ENCODE assay signal across 25 cellular contexts in genomic region chr2:173580869-173581268, GRCh38.
"Had no signal": no experiment of that assay in that cellular context is flagged by ENCODE, and none has a peak within 500 bp of the region (broad histone marks: within the 10 kb centered on the region; RNA-seq: fewer than 3 reads in every experiment).

No MANE protein-coding gene starts in this region.

- H3K4me3 ChIP-seq: cardiac muscle cell, MG63 had no signal

- H3K9me3 Mint-ChIP-seq: activated CD8-positive, alpha-beta T cell treated with anti-CD3 and anti-CD28 coated beads for 36 hours; activated naive CD4-positive, alpha-beta T cell treated with anti-CD3 and anti-CD28 coated beads, Interleukin-2, amount 10 ng/mL, durations not matched to agents 7 days and 5 days; activated naive CD8-positive, alpha-beta T cell treated with anti-CD3 and anti-CD28 coated beads for 36 hours; activated T-helper 2 cell treated with anti-CD3 and anti-CD28 coated beads, Interferon-gamma antibody, Interleukin-2, Interleukin-4, amounts not matched to agents 10 μg/mL and 5 μg/mL and 100 μg/mL, durations not matched to agents 14 hours and 24 hours and 36 hours; T-helper 1 cell treated with Interleukin-12 subunit alpha and Interleukin-12 subunit beta and Interleukin-4 antibody, amounts not matched to agents 30 μg/mL and 1 μg/mL, for 36 hours had no signal

- DNase-seq: activated CD4-positive, alpha-beta T cell treated with anti-CD3 and anti-CD28 coated beads for 4 hours; activated CD8-positive, alpha-beta memory T cell treated with anti-CD3 and anti-CD28 coated beads, Interleukin-2, amount 50 U/mL, for 4 hours; activated CD8-positive, alpha-beta T cell treated with anti-CD3 and anti-CD28 coated beads for 36 hours; activated gamma-delta T cell treated with Interleukin-2 at 50 U/mL for 16 hours; activated naive CD4-positive, alpha-beta T cell treated with anti-CD3 and anti-CD28 coated beads, Interleukin-2, amount 10 ng/mL, durations not matched to agents 7 days and 5 days; activated naive CD8-positive, alpha-beta T cell treated with anti-CD3 and anti-CD28 coated beads for 36 hours; activated T-cell treated with anti-CD3 and anti-CD28 coated beads, Interleukin-2, amount 50 U/mL, for 72 hours; brain microvascular endothelial cell; MG63; MV-4-11; NCI-H1092 treated with DMSO at 0.1 percent for 48 hours; NCI-H1417 treated with DMSO at 0.1 percent for 48 hours; NCI-H1694 treated with DMSO at 0.1 percent for 48 hours; NCI-H2029 treated with DMSO at 0.1 percent for 48 hours; NCI-H2171; NCI-H2227 treated with DMSO at 0.1 percent for 48 hours; NCI-H510A; NCI-H526 treated with DMSO at 0.1 percent for 48 hours; NCI-H82; OCI-M1; SHP77 had no signal

- H3K36me3 ChIP-seq: brain microvascular endothelial cell, cardiac muscle cell, MG63 had no signal

- H3K4me1 Mint-ChIP-seq: activated naive CD4-positive, alpha-beta T cell treated with anti-CD3 and anti-CD28 coated beads, Interleukin-2, amount 10 ng/mL, durations not matched to agents 7 days and 5 days; activated naive CD8-positive, alpha-beta T cell treated with anti-CD3 and anti-CD28 coated beads for 36 hours had no signal

- ATAC-seq: activated CD4-positive, CD25-positive, alpha-beta regulatory T cell treated with anti-CD3 and anti-CD28 coated beads, Interleukin-2, amount 50 U/mL, for 24 hours; activated CD8-positive, alpha-beta T cell treated with anti-CD3 and anti-CD28 coated beads for 36 hours; activated T-cell treated with anti-CD3 and anti-CD28 coated beads, Interleukin-2, amount 50 U/mL, for 72 hours had no signal

- H3K36me3 Mint-ChIP-seq: activated naive CD4-positive, alpha-beta T cell treated with anti-CD3 and anti-CD28 coated beads, Interleukin-2, amount 10 ng/mL, durations not matched to agents 7 days and 5 days; activated naive CD8-positive, alpha-beta T cell treated with anti-CD3 and anti-CD28 coated beads for 36 hours had no signal

- H3K27me3 ChIP-seq: brain microvascular endothelial cell, cardiac muscle cell, MG63 had no signal

- H3K27me3 Mint-ChIP-seq: activated naive CD8-positive, alpha-beta T cell treated with anti-CD3 and anti-CD28 coated beads for 36 hours had no signal

- H3K4me3 Mint-ChIP-seq: activated CD8-positive, alpha-beta T cell treated with anti-CD3 and anti-CD28 coated beads for 36 hours; activated naive CD4-positive, alpha-beta T cell treated with anti-CD3 and anti-CD28 coated beads, Interleukin-2, amount 10 ng/mL, durations not matched to agents 7 days and 5 days; activated naive CD8-positive, alpha-beta T cell treated with anti-CD3 and anti-CD28 coated beads for 36 hours; activated T-cell treated with anti-CD3 and anti-CD28 coated beads, Interleukin-2, amount 50 U/mL, for 72 hours; T-helper 1 cell treated with Interleukin-12 subunit alpha and Interleukin-12 subunit beta and Interleukin-4 antibody, amounts not matched to agents 30 μg/mL and 1 μg/mL, for 36 hours had no signal

- H3K27ac ChIP-seq: brain microvascular endothelial cell, cardiac muscle cell had no signal

- H3K27ac Mint-ChIP-seq: activated CD8-positive, alpha-beta T cell treated with anti-CD3 and anti-CD28 coated beads for 36 hours; activated naive CD4-positive, alpha-beta T cell treated with anti-CD3 and anti-CD28 coated beads, Interleukin-2, amount 10 ng/mL, durations not matched to agents 7 days and 5 days; activated naive CD8-positive, alpha-beta T cell treated with anti-CD3 and anti-CD28 coated beads for 36 hours; activated T-cell treated with anti-CD3 and anti-CD28 coated beads, Interleukin-2, amount 50 U/mL, for 72 hours; activated T-helper 2 cell treated with anti-CD3 and anti-CD28 coated beads, Interferon-gamma antibody, Interleukin-2, Interleukin-4, amounts not matched to agents 10 μg/mL and 5 μg/mL and 100 μg/mL, durations not matched to agents 14 hours and 24 hours and 36 hours; T-helper 1 cell treated with Interleukin-12 subunit alpha and Interleukin-12 subunit beta and Interleukin-4 antibody, amounts not matched to agents 30 μg/mL and 1 μg/mL, for 36 hours had no signal
